Comparison of ENCODE assay signal across 8 cellular contexts in the genomic region with DNA sequence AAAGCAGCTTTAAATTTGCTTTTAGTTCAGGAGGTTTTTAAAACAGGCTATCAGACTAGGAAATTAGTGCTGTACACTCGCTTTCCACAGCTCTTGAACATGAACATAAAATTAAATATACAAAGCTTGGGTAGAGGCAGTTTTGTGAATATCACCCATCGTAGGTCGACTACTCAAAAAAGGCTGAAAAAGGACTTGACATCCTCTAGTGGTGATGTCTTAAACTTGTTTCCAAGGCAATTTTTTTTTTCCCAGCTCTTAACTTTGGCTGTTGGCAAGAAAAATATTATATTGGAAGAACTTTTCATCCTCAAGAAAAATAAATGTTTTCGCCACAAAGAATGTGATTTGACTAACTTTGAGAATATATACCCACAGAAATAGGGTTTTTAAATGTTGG. TPM values are rescaled to one million over a fixed set of nuclear protein-coding genes. Genes with fewer than 3 reads are reported as not detected.
DNase-seq lines count a peak whose midpoint lies in the region; ATAC-seq and TF ChIP-seq lines count a peak whose summit lies in the region.

No MANE protein-coding gene starts in this region.

- no peak for DNase-seq in BE2C
- no peak for DNase-seq in HL-60 (ENCODE audit: low read depth in 1 of 2, low spot score in 1 of 2)
- peak; percentile 43 to 55 for DNase-seq in SHP77 (lab: John Stamatoyannopoulos, UW)
- DNase-seq in foreskin keratinocyte: peak in 1 of 2 donors; percentile 33
- DNase-seq in uterus: no peak
- no peak for DNase-seq in stimulated activated CD8-positive, alpha-beta memory T cell treated with anti-CD3 and anti-CD28 coated beads, Interleukin-4, amount 100 ng/mL, for 48 hours

- H3K36me3 ChIP-seq in BE2C (no peaks in the 10 kb centered on the region), uterus (no peaks in the 10 kb centered on the region)

- intact Hi-C loops in uterus (cut with DNase I; ENCODE audit: low total_unique reads): no loop called here

- TF ChIP-seq CTCF in BE2C (IDR thresholded peaks at IDR 0.05; ENCODE audit: low read depth, low read length) (peak; percentile 89), HL-60 (IDR thresholded peaks at IDR 0.05; ENCODE audit: insufficient read depth, low read length) (peak; percentile 50), foreskin keratinocyte (conservative IDR thresholded peaks at IDR 0.05) (peak; percentile 85), uterus (IDR thresholded peaks at IDR 0.05) (peak in 3 of 4 experiments; percentile 7 to 30 (median 17))

- H3K9me3 ChIP-seq in BE2C (no peaks in the 10 kb centered on the region), uterus (no peaks in the 10 kb centered on the region)

- H3K4me1 ChIP-seq in BE2C (peaks cover 13% of the 10 kb centered on the region), foreskin keratinocyte (peaks cover 10% of the 10 kb centered on the region), uterus (peaks cover 0 to 6% of the 10 kb centered on the region in 2 donors)

- H3K27ac ChIP-seq in HL-60 (replicated peaks) (no peak overlapping the region), foreskin keratinocyte (no peak overlapping the region), uterus (no peak overlapping the region)

- ATAC-seq in foreskin keratinocyte: no peak
- no peak for ATAC-seq in HG03432 (IDR thresholded peaks at IDR 0.05; ENCODE audit: unreplicated experiment)
- ATAC-seq in HG02938 (IDR thresholded peaks at IDR 0.05; ENCODE audit: unreplicated experiment): no peak

- no peaks in the 10 kb centered on the region for H3K27me3 ChIP-seq in BE2C
- H3K27me3 ChIP-seq in HL-60 (ENCODE audit: insufficient read depth, poor library complexity, severe bottlenecking): peaks cover 34% of the 10 kb centered on the region
- no peaks in the 10 kb centered on the region for H3K27me3 ChIP-seq in foreskin keratinocyte
- H3K27me3 ChIP-seq in uterus: peaks cover 0 to 5% of the 10 kb centered on the region in 2 donors

- TF ChIP-seq POLR2A in uterus (IDR thresholded peaks at IDR 0.05): no peak

- H3K4me3 ChIP-seq in BE2C (ENCODE audit: low read depth, low read length): no peak overlapping the region
- H3K4me3 ChIP-seq in HL-60 (replicated peaks; ENCODE audit: insufficient read depth, low read length): no peak overlapping the region
- no peak overlapping the region for H3K4me3 ChIP-seq in uterus

RNA-seq across cellular contexts. Expression of gene MAP7, which starts 2.9 kb away (rescaled TPM):
- polyA plus RNA-seq in BE2C (2012; ENCODE audit: insufficient read depth, insufficient read length, low read depth): 16.1 TPM
- 20.8 and 25.4 TPM in 2 replicates for total RNA-seq in foreskin keratinocyte
- 7.5 and 9.1 TPM in 2 replicates for polyA plus RNA-seq in foreskin keratinocyte
- total RNA-seq in uterus: 1 to 10 TPM in 2 of 4 donors, under 1 TPM in 2; 0.29 to 6.8 (median 1.1) TPM

Comparison
In these comparisons a context has a peak if more than half of its experiments do, and no peak if none do; other contexts are left out.
1. DNase-seq: peak in SHP77 (2 of 2); none in BE2C (single experiment), HL-60 (0 of 2), uterus (0 of 2) and stimulated activated CD8-positive, alpha-beta memory T cell treated with anti-CD3 and anti-CD28 coated beads, Interleukin-4, amount 100 ng/mL, for 48 hours (single experiment).
2. CTCF ChIP-seq: peak in every context shown above with its lines; median percentile 89 in BE2C; 85 in foreskin keratinocyte; 50 in HL-60; 17 in uterus.